In genomic region chr20:25197173-25197869, GRCh38 we compare ENCODE assay signal across 8 cellular contexts. TPM values are rescaled to one million over a fixed set of nuclear protein-coding genes. Genes with fewer than 3 reads are reported as not detected.
DNase-seq lines count a peak whose midpoint lies in the region; ATAC-seq lines count a peak whose summit lies in the region.

No MANE protein-coding gene starts in this region.

- no peak overlapping the region for H3K27ac ChIP-seq in iPS-18a (ENCODE audit: low read length)

- H3K9me3 ChIP-seq in iPS-18a (ENCODE audit: control insufficient read depth, low read depth, low read length): no peaks in the 10 kb centered on the region

- H3K9ac ChIP-seq in iPS-18a (ENCODE audit: low read length): no peak overlapping the region

- CTCF ChIA-PET in activated CD4-positive, alpha-beta memory T cell treated with anti-CD3 and anti-CD28 coated beads for 36 hours (lab: Charles Lee): no interaction called here

- intact Hi-C loops in activated CD4-positive, alpha-beta memory T cell treated with anti-CD3 and anti-CD28 coated beads for 36 hours (cut with micrococcal nuclease): loop anchor here (5.0 kb wide), 2 partner anchors 50 to 210 kb away; partner anchors contain the start of gene GINS1
- intact Hi-C loops in posterior cingulate gyrus (cut with DNase I): loop anchor here (5.0 kb wide), 3 partner anchors 195 to 210 kb away; partner anchors contain the start of genes ABHD12, APMAP and GINS1

- peaks cover 2% of the 10 kb centered on the region for H3K36me3 Mint-ChIP-seq in activated CD4-positive, alpha-beta memory T cell treated with anti-CD3 and anti-CD28 coated beads for 36 hours

- ATAC-seq in GM18861 (IDR thresholded peaks at IDR 0.05; ENCODE audit: unreplicated experiment): no peak

- H3K4me3 ChIP-seq in iPS-18a (ENCODE audit: low read length): peak overlapping the region; percentile 81

- peaks cover 21% of the 10 kb centered on the region for H3K4me1 ChIP-seq in iPS-18a (ENCODE audit: control insufficient read depth, low read depth, low read length)

- H3K4me3 Mint-ChIP-seq in activated CD4-positive, alpha-beta memory T cell treated with anti-CD3 and anti-CD28 coated beads for 36 hours: peak overlapping the region; percentile 51

- POLR2A ChIA-PET in activated CD4-positive, alpha-beta memory T cell treated with anti-CD3 and anti-CD28 coated beads for 36 hours (lab: Charles Lee): no interaction called here

- no peaks in the 10 kb centered on the region for H3K36me3 ChIP-seq in iPS-18a (ENCODE audit: control insufficient read depth, low read depth, low read length)

- H3K27me3 ChIP-seq in iPS-18a (ENCODE audit: control insufficient read depth, insufficient read depth, low read length): peaks cover 6% of the 10 kb centered on the region

- no peaks in the 10 kb centered on the region for H3K27me3 Mint-ChIP-seq in activated CD4-positive, alpha-beta memory T cell treated with anti-CD3 and anti-CD28 coated beads for 36 hours

- DNase-seq in stimulated activated naive CD4-positive, alpha-beta T cell (lab: John Stamatoyannopoulos, UW): peak in 4 of 6 experiments; percentile 16 to 29 (median 23)
- DNase-seq in stimulated activated naive CD4-positive, alpha-beta T cell treated with Interleukin-2 at 50 U/mL for 16 hours (lab: John Stamatoyannopoulos, UW): no peak
- peak; percentile 41 for DNase-seq in activated CD4-positive, alpha-beta memory T cell treated with anti-CD3 and anti-CD28 coated beads for 36 hours
- DNase-seq in posterior cingulate gyrus (no peak), NCI-H524 (lab: John Stamatoyannopoulos, UW) (no peak), pons (ENCODE audit: low spot score) (no peak)

- no peak overlapping the region for H3K27ac Mint-ChIP-seq in activated CD4-positive, alpha-beta memory T cell treated with anti-CD3 and anti-CD28 coated beads for 36 hours

- H3K9me3 Mint-ChIP-seq in activated CD4-positive, alpha-beta memory T cell treated with anti-CD3 and anti-CD28 coated beads for 36 hours: no peaks in the 10 kb centered on the region

- H3K4me1 Mint-ChIP-seq in activated CD4-positive, alpha-beta memory T cell treated with anti-CD3 and anti-CD28 coated beads for 36 hours (ENCODE audit: low read depth): peaks cover 46% of the 10 kb centered on the region

RNA-seq across cellular contexts. Expression of gene ENTPD6, which starts 1.8 kb away (rescaled TPM):
- 10 to 100 TPM; 48.5 to 51.0 TPM for total RNA-seq in activated CD4-positive, alpha-beta memory T cell treated with anti-CD3 and anti-CD28 coated beads for 36 hours

RNA-seq across cellular contexts. Expression of gene PYGB, which starts 50.6 kb away (rescaled TPM):
- 10 to 100 TPM; 23.4 to 24.0 TPM for total RNA-seq in activated CD4-positive, alpha-beta memory T cell treated with anti-CD3 and anti-CD28 coated beads for 36 hours

Comparison
In these comparisons a context has a peak if more than half of its experiments do, and no peak if none do; other contexts are left out.
1. DNase-seq: peak in stimulated activated naive CD4-positive, alpha-beta T cell (4 of 6) and activated CD4-positive, alpha-beta memory T cell treated with anti-CD3 and anti-CD28 coated beads for 36 hours (single experiment); none in stimulated activated naive CD4-positive, alpha-beta T cell treated with Interleukin-2 at 50 U/mL for 16 hours (single experiment), posterior cingulate gyrus (0 of 10), NCI-H524 (0 of 2) and pons (single experiment).